Comparison of ENCODE assay signal across 8 cellular contexts in genomic region chr19:18160792-18161690, GRCh38. TPM values are rescaled to one million over a fixed set of nuclear protein-coding genes. Genes with fewer than 3 reads are reported as not detected.
DNase-seq lines count a peak whose midpoint lies in the region; ATAC-seq and TF ChIP-seq lines count a peak whose summit lies in the region.

No MANE protein-coding gene starts in this region.

- H3K4me3 ChIP-seq in GM23248 (peak overlapping the region; percentile 28; the same call in 1 of the 2 replicates), lower lobe of right lung (peak overlapping the region; percentile 49)

- no peaks in the 10 kb centered on the region for H3K27me3 ChIP-seq in GM23248 (replicated peaks; ENCODE audit: insufficient read depth)
- H3K27me3 ChIP-seq in lower lobe of right lung (ENCODE audit: low read depth) = no peaks in the 10 kb centered on the region

- no peaks in the 10 kb centered on the region for H3K4me1 ChIP-seq in GM23248 (ENCODE audit: insufficient read depth)
- H3K4me1 ChIP-seq in lower lobe of right lung = peaks cover 34% of the 10 kb centered on the region

- 19 to 26% methylated on average over 37 to 56 of the region's 79 CpGs for WGBS in GM23248 (ENCODE audit: low coverage in 1 of 2, low lambda C conversion rate in 2 of 2, missing lambda C conversion rate in 2 of 2), 2 experiments

- H3K79me2 ChIP-seq in GM23248 (ENCODE audit: insufficient read depth) = no peaks in the 10 kb centered on the region

- peak overlapping the region; percentile 65 for H3K9ac ChIP-seq in GM23248

- H3K36me3 ChIP-seq in GM23248 (ENCODE audit: low read depth) (peaks cover 6% of the 10 kb centered on the region; the same call in 1 of the 2 replicates), lower lobe of right lung (peaks cover 47% of the 10 kb centered on the region)

- no peaks in the 10 kb centered on the region for H3K9me2 ChIP-seq in GM23248 (ENCODE audit: insufficient read depth)

- DNase-seq in G401 (ENCODE audit: low spot score) (peak; percentile 74), GM23248 (peak; percentile 79), MV-4-11 (lab: John Stamatoyannopoulos, UW) (peak; percentile 57), dedifferentiated amniotic fluid mesenchymal stem cell (ENCODE audit: extremely low spot score) (peak; percentile 25), lower lobe of right lung (peak; percentile 82)
- peak; percentile 83 for DNase-seq in activated CD4-positive, alpha-beta T cell treated with anti-CD3 and anti-CD28 coated beads for 48 hours
- peak; percentile 61 for DNase-seq in stimulated activated CD8-positive, alpha-beta memory T cell treated with anti-CD3 and anti-CD28 coated beads, Interleukin-12 subunit alpha, Interleukin-12 subunit beta, amount 100 ng/mL, for 1 hour (ENCODE audit: low read depth)

- peak; percentile 65 for TF ChIP-seq CTCF in lower lobe of right lung (IDR thresholded peaks at IDR 0.05)

- no peaks in the 10 kb centered on the region for H4K20me1 ChIP-seq in GM23248 (ENCODE audit: insufficient read depth)

- H2AFZ ChIP-seq in GM23248 = no peak overlapping the region

- in situ Hi-C loops in G401 (cut with HindIII; ENCODE audit: low sequenced_read_pairs) = no loop called here
- in situ Hi-C loops in GM23248 (cut with MboI) = no loop called here

- no peaks in the 10 kb centered on the region for H3F3A ChIP-seq in GM23248 (ENCODE audit: insufficient read depth)

- H3K9me3 ChIP-seq in GM23248 (ENCODE audit: low read depth) (no peaks in the 10 kb centered on the region), lower lobe of right lung (no peaks in the 10 kb centered on the region)

- no peak overlapping the region for H3K4me2 ChIP-seq in GM23248 (ENCODE audit: unreplicated experiment)

- ATAC-seq in lower lobe of right lung = peak; percentile 89 to 91
- no peak for ATAC-seq in HG03378 (IDR thresholded peaks at IDR 0.05; ENCODE audit: unreplicated experiment)

- H3K27ac ChIP-seq in GM23248 (no peak overlapping the region), lower lobe of right lung (peak overlapping the region; percentile 71)

- intact Hi-C loops in lower lobe of right lung (cut with DNase I) = no loop called here

RNA-seq across cellular contexts. Expression of gene PIK3R2, which starts 8.1 kb away (rescaled TPM):
- 7.9 and 31.5 TPM in 2 replicates for total RNA-seq in G401 (2014; rRNA removed; shearing (Covaris generic))
- total RNA-seq in GM23248 (2014; rRNA removed; shearing (Covaris generic)) = 29.2 and 48.9 TPM in 2 replicates
- polyA plus RNA-seq in GM23248 (2016; fragmentation: Nextera tagmentation; extraction: Ambion mirVana) = 1.5 and 1.6 TPM in 2 replicates
- 21.6 TPM for total RNA-seq in lower lobe of right lung

RNA-seq across cellular contexts. Expression of gene IFI30, which starts 12.6 kb away (rescaled TPM):
- total RNA-seq in G401 (2014; rRNA removed; shearing (Covaris generic)) = 77.6 and 103 TPM in 2 replicates
- total RNA-seq in GM23248 (2014; rRNA removed; shearing (Covaris generic)) = 0.86 and 15.9 TPM in 2 replicates
- 10.3 and 14.3 TPM in 2 replicates for polyA plus RNA-seq in GM23248 (2016; fragmentation: Nextera tagmentation; extraction: Ambion mirVana)
- 682 TPM for total RNA-seq in lower lobe of right lung

RNA-seq across cellular contexts. Expression of gene MPV17L2, which starts 32.0 kb away (rescaled TPM):
- total RNA-seq in G401 (2014; rRNA removed; shearing (Covaris generic)) = 30.4 and 67.0 TPM in 2 replicates
- total RNA-seq in GM23248 (2014; rRNA removed; shearing (Covaris generic)) = 43.2 and 69.4 TPM in 2 replicates
- polyA plus RNA-seq in GM23248 (2016; fragmentation: Nextera tagmentation; extraction: Ambion mirVana) = 21.0 and 22.4 TPM in 2 replicates
- 6.6 TPM for total RNA-seq in lower lobe of right lung

RNA-seq across cellular contexts. Expression of gene RAB3A, which starts 42.8 kb away (rescaled TPM):
- total RNA-seq in G401 (2014; rRNA removed; shearing (Covaris generic)) = 0.14 and 2.0 TPM in 2 replicates
- 1.4 and 1.8 TPM in 2 replicates for total RNA-seq in GM23248 (2014; rRNA removed; shearing (Covaris generic))
- 1.9 and 2.0 TPM in 2 replicates for polyA plus RNA-seq in GM23248 (2016; fragmentation: Nextera tagmentation; extraction: Ambion mirVana)
- 2.7 TPM for total RNA-seq in lower lobe of right lung

Comparison
In these comparisons a context has a peak if more than half of its experiments do, and no peak if none do; other contexts are left out.
1. DNase-seq: peak in every context shown above with its lines; median percentile 83 in activated CD4-positive, alpha-beta T cell treated with anti-CD3 and anti-CD28 coated beads for 48 hours; 82 in lower lobe of right lung; 79 in GM23248; 74 in G401; 61 in stimulated activated CD8-positive, alpha-beta memory T cell treated with anti-CD3 and anti-CD28 coated beads, Interleukin-12 subunit alpha, Interleukin-12 subunit beta, amount 100 ng/mL, for 1 hour; 57 in MV-4-11; 25 in dedifferentiated amniotic fluid mesenchymal stem cell.